25 cellular contexts compared by ENCODE assay signal in the genomic region with DNA sequence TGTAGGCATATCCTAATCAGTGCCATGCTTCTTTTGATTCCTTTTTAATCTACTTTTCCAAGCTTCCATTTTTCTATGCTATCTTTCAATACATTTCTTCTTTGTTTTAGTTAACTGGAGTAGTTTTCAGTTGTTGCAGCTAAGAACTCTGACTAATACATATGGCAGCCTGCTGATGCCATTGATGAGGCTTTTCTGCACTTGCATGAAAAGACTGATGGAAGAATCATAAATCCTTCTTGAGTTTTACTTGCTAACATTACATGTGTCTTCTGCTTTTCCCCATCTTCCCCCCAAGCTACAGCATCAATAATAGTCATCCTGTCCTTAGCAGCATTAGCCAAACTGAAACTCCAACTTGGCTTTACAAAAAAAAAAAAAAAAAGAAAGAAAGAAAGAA.
"Had no signal": no experiment of that assay in that cellular context is flagged by ENCODE, and none has a peak within 500 bp of the region (broad histone marks: within the 10 kb centered on the region; RNA-seq: fewer than 3 reads in every experiment).

No MANE protein-coding gene starts in this region.

- H3K4me1 ChIP-seq: prostate gland, spleen, vagina had no signal

- DNase-seq: activated CD4-positive, alpha-beta T cell treated with anti-CD3 and anti-CD28 coated beads, Interleukin-2, amount 50 U/mL, for 1 hour; activated CD4-positive, CD25-positive, alpha-beta regulatory T cell treated with anti-CD3 and anti-CD28 coated beads, Interleukin-2, amount 50 U/mL, for 72 hours; activated CD8-positive, alpha-beta T cell treated with anti-CD3 and anti-CD28 coated beads, Interleukin-2, amount 10 ng/mL, durations not matched to agents 7 days and 5 days; activated gamma-delta T cell; activated naive CD4-positive, alpha-beta T cell treated with anti-CD3 and anti-CD28 coated beads, Interleukin-2, amount 50 U/mL, for 16 hours; activated naive CD8-positive, alpha-beta T cell treated with anti-CD3 and anti-CD28 coated beads, Interleukin-2, amount 50 U/mL, for 24 hours; aorta; cortex of kidney; glutamatergic neuron; immature natural killer cell; kidney glomerular epithelial cell; left ventricle myocardium superior; ovary; spleen; stimulated activated CD4-positive, alpha-beta T cell treated with anti-CD3 and anti-CD28 coated beads, Interleukin-4, amount 100 ng/mL, for 1 hour; stimulated activated naive CD4-positive, alpha-beta T cell treated with Interleukin-2 at 50 U/mL for 16 hours had no signal

- H3K9me3 Mint-ChIP-seq: activated T-helper 1 cell treated with anti-CD3 and anti-CD28 coated beads, Interleukin-12 subunit alpha, Interleukin-12 subunit beta, Interleukin-2, Interleukin-4 antibody, amounts not matched to agents 30 ng/mL and 10 ng/mL and 1 ng/mL, durations not matched to agents 14 hours and 24 hours and 36 hours; nephron had no signal

- H3K4me2 ChIP-seq: hepatocyte had no signal

- H3K4me3 ChIP-seq: hepatocyte, ovary, prostate gland, spleen, thoracic aorta, vagina had no signal

- H3K27ac ChIP-seq: hepatocyte, neutrophil, ovary, prostate gland, spleen, thoracic aorta, vagina had no signal

- H3K27me3 ChIP-seq: hepatocyte, neutrophil, ovary, spleen, vagina had no signal

- H3K27ac Mint-ChIP-seq: activated CD8-positive, alpha-beta T cell treated with anti-CD3 and anti-CD28 coated beads, Interleukin-2, amount 10 ng/mL, durations not matched to agents 7 days and 5 days; activated naive CD8-positive, alpha-beta T cell treated with anti-CD3 and anti-CD28 coated beads, Interleukin-2, amount 50 U/mL, for 24 hours; activated T-helper 1 cell treated with anti-CD3 and anti-CD28 coated beads, Interleukin-12 subunit alpha, Interleukin-12 subunit beta, Interleukin-2, Interleukin-4 antibody, amounts not matched to agents 30 ng/mL and 10 ng/mL and 1 ng/mL, durations not matched to agents 14 hours and 24 hours and 36 hours; immature natural killer cell; nephron; type B pancreatic cell had no signal

- H3K4me3 Mint-ChIP-seq: activated CD8-positive, alpha-beta T cell treated with anti-CD3 and anti-CD28 coated beads, Interleukin-2, amount 10 ng/mL, durations not matched to agents 7 days and 5 days; activated naive CD8-positive, alpha-beta T cell treated with anti-CD3 and anti-CD28 coated beads, Interleukin-2, amount 50 U/mL, for 24 hours; activated T-helper 1 cell treated with anti-CD3 and anti-CD28 coated beads, Interleukin-12 subunit alpha, Interleukin-12 subunit beta, Interleukin-2, Interleukin-4 antibody, amounts not matched to agents 30 ng/mL and 10 ng/mL and 1 ng/mL, durations not matched to agents 14 hours and 24 hours and 36 hours; central memory CD8-positive, alpha-beta T cell; immature natural killer cell; nephron; type B pancreatic cell had no signal

- H3K27me3 Mint-ChIP-seq: activated naive CD8-positive, alpha-beta T cell treated with anti-CD3 and anti-CD28 coated beads, Interleukin-2, amount 50 U/mL, for 24 hours; central memory CD8-positive, alpha-beta T cell; type B pancreatic cell had no signal

- H2AFZ ChIP-seq: hepatocyte had no signal

- ATAC-seq: activated CD8-positive, alpha-beta T cell treated with anti-CD3 and anti-CD28 coated beads, Interleukin-2, amount 10 ng/mL, durations not matched to agents 7 days and 5 days; activated naive CD8-positive, alpha-beta T cell treated with anti-CD3 and anti-CD28 coated beads, Interleukin-2, amount 50 U/mL, for 24 hours; left ventricle myocardium superior had no signal

- H3K9me3 ChIP-seq: neutrophil, ovary, prostate gland, thoracic aorta, vagina had no signal

- H3K79me2 ChIP-seq: hepatocyte had no signal

- H3K4me1 Mint-ChIP-seq: activated naive CD8-positive, alpha-beta T cell treated with anti-CD3 and anti-CD28 coated beads, Interleukin-2, amount 50 U/mL, for 24 hours; central memory CD8-positive, alpha-beta T cell; immature natural killer cell; nephron had no signal

- H3K36me3 Mint-ChIP-seq: immature natural killer cell, type B pancreatic cell had no signal

- H3K36me3 ChIP-seq: neutrophil, ovary, prostate gland, spleen, thoracic aorta, vagina had no signal
